In the genomic region with DNA sequence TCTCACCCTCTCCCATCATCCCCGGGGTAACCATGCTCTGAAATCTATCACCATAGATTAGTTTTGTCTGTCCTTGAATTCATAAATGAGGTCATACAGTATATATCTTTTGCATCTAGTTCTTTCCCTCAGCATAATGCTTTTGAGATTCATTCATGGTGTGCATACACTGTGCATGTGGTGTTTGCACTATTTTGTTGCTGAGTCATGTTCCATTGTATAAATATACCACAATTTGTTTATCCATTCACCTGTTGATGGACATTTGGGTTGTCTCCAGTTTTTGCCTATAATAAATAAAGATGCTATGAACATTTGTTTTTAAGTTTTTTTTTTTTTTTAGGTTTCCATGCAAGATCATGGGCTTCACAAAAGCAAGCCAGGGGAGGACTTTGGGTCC, we compare ENCODE assay signal across 1 cellular context.
TF ChIP-seq lines count a peak whose summit lies in the region.

No MANE protein-coding gene starts in this region.

TF ChIP-seq in GM23338, 12 proteins besides CTCF, POLR2A, EP300 and RAD21 (continued from another document):
- TF ChIP-seq ZNF462 (CRISPR knock-in tag; IDR thresholded peaks at IDR 0.05) (no peak), POLR2AphosphoS5 (IDR thresholded peaks at IDR 0.05; ENCODE audit: low read depth) (no peak), JUNB (IDR thresholded peaks at IDR 0.05; ENCODE audit: unreplicated experiment) (no peak), CREB1 (CRISPR knock-in tag; IDR thresholded peaks at IDR 0.05; ENCODE audit: low read depth) (no peak), ETS1 (IDR thresholded peaks at IDR 0.05) (no peak), NANOG (IDR thresholded peaks at IDR 0.05; ENCODE audit: borderline replicate concordance) (no peak), STAT1 (IDR thresholded peaks at IDR 0.05; ENCODE audit: unreplicated experiment) (no peak), ZNF114 (CRISPR knock-in tag; IDR thresholded peaks at IDR 0.05) (no peak)
- TF ChIP-seq, protein P1, sequence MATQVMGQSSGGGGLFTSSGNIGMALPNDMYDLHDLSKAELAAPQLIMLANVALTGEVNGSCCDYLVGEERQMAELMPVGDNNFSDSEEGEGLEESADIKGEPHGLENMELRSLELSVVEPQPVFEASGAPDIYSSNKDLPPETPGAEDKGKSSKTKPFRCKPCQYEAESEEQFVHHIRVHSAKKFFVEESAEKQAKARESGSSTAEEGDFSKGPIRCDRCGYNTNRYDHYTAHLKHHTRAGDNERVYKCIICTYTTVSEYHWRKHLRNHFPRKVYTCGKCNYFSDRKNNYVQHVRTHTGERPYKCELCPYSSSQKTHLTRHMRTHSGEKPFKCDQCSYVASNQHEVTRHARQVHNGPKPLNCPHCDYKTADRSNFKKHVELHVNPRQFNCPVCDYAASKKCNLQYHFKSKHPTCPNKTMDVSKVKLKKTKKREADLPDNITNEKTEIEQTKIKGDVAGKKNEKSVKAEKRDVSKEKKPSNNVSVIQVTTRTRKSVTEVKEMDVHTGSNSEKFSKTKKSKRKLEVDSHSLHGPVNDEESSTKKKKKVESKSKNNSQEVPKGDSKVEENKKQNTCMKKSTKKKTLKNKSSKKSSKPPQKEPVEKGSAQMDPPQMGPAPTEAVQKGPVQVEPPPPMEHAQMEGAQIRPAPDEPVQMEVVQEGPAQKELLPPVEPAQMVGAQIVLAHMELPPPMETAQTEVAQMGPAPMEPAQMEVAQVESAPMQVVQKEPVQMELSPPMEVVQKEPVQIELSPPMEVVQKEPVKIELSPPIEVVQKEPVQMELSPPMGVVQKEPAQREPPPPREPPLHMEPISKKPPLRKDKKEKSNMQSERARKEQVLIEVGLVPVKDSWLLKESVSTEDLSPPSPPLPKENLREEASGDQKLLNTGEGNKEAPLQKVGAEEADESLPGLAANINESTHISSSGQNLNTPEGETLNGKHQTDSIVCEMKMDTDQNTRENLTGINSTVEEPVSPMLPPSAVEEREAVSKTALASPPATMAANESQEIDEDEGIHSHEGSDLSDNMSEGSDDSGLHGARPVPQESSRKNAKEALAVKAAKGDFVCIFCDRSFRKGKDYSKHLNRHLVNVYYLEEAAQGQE (IDR thresholded peaks at IDR 0.05; ENCODE audit: unreplicated experiment) = no peak
